ENCODE assay signal across 28 cellular contexts in the genomic region with DNA sequence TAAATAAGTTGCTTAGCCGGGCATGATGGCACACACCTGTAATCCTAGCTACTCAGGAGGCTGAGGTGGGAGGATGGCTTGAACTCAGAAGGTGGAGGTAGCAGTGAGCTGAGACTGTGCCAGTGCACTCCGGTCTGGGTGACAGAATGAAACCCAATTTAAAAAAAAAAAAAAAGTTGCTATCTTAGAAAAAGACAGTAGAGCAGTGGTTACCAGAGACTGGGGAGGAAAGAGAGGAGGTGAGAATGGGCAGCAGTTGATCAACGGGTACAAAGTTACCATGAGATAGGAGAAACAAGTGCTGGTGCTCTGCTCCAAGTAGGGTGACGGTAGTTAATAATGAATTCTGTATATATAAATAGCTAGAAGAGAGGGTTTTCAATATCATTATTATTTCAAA. TPM values are rescaled to one million over a fixed set of nuclear protein-coding genes. Genes with fewer than 3 reads are reported as not detected.
A peak's percentile ranks its signal among the peaks of the same experiment; 100 is the strongest.
DNase-seq lines count a peak whose midpoint lies in the region; ATAC-seq and TF ChIP-seq lines count a peak whose summit lies in the region.
"Had no signal": no experiment of that assay in that cellular context is flagged by ENCODE, and none has a peak within 500 bp of the region (broad histone marks: within the 10 kb centered on the region; RNA-seq: fewer than 3 reads in every experiment).

No MANE protein-coding gene starts in this region.

- peaks cover 92% of the 10 kb centered on the region for H3K4me1 Mint-ChIP-seq in CD14-positive monocyte
- H3K4me1 Mint-ChIP-seq in activated CD4-positive, alpha-beta memory T cell treated with anti-CD3 and anti-CD28 coated beads, Interleukin-2, amount 10 ng/mL, durations not matched to agents 7 days and 5 days, result peaks cover 90% of the 10 kb centered on the region
- H3K4me1 Mint-ChIP-seq in effector memory CD8-positive, alpha-beta T cell (ENCODE audit: low read depth in 2 of 2), result peaks cover 68 to 79% of the 10 kb centered on the region in 2 donors
- H3K4me1 Mint-ChIP-seq: neural crest cell had no signal

- H3K27me3 ChIP-seq in BLaER1 treated with 17β-estradiol and CSF1 and Interleukin-3, amounts not matched to agents 10 nM and 100 nM, result no peaks in the 10 kb centered on the region
- no peaks in the 10 kb centered on the region for H3K27me3 ChIP-seq in MG63
- H3K27me3 ChIP-seq: BLaER1, body of pancreas, hepatocyte, upper lobe of right lung had no signal

- H3K4me3 ChIP-seq in BLaER1 treated with 17β-estradiol and CSF1 and Interleukin-3, amounts not matched to agents 10 nM and 100 nM, result no peak overlapping the region
- H3K4me3 ChIP-seq in MG63, result no peak overlapping the region
- H3K4me3 ChIP-seq: BLaER1, body of pancreas, dorsolateral prefrontal cortex, hepatocyte, lung, pancreas, PC-9, upper lobe of right lung had no signal

- peak overlapping the region in 1 of 2 donors; percentile 31 for H3K4me3 Mint-ChIP-seq in CD14-positive monocyte
- peak overlapping the region; percentile 57 for H3K4me3 Mint-ChIP-seq in activated CD4-positive, alpha-beta memory T cell treated with anti-CD3 and anti-CD28 coated beads, Interleukin-2, amount 10 ng/mL, durations not matched to agents 7 days and 5 days
- H3K4me3 Mint-ChIP-seq in effector memory CD8-positive, alpha-beta T cell, result peak overlapping the region; percentile 71 to 72
- H3K4me3 Mint-ChIP-seq: H9, neural crest cell had no signal

- H3K9ac ChIP-seq in BLaER1 treated with 17β-estradiol and CSF1 and Interleukin-3, amounts not matched to agents 10 nM and 100 nM, result no peak overlapping the region
- H3K9ac ChIP-seq: BLaER1, SK-N-SH had no signal

- peak overlapping the region in 6 of 11 experiments; percentile 5 to 92 (median 78); a peak in 7 of 22 replicates for H3K4me2 ChIP-seq in BLaER1 treated with 17β-estradiol and CSF1 and Interleukin-3, amounts not matched to agents 10 nM and 100 nM
- H3K4me2 ChIP-seq: BLaER1, hepatocyte, SK-N-SH had no signal

- H3K9me3 Mint-ChIP-seq in CD14-positive monocyte, result no peaks in the 10 kb centered on the region
- peaks cover 5% of the 10 kb centered on the region for H3K9me3 Mint-ChIP-seq in activated CD4-positive, alpha-beta memory T cell treated with anti-CD3 and anti-CD28 coated beads, Interleukin-2, amount 10 ng/mL, durations not matched to agents 7 days and 5 days
- H3K9me3 Mint-ChIP-seq in effector memory CD8-positive, alpha-beta T cell, result peaks cover 3 to 7% of the 10 kb centered on the region in 2 donors

- intact Hi-C loops in CD14-positive monocyte (cut with micrococcal nuclease), result loop anchor here in 1 of 2 donors (5.0 kb wide), 1 partner anchor 51 kb away; no protein-coding TSS in a partner anchor

- no peak for DNase-seq in CD14-positive monocyte (ENCODE audit: low spot score)
- DNase-seq in activated CD4-positive, alpha-beta memory T cell treated with anti-CD3 and anti-CD28 coated beads, Interleukin-2, amount 10 ng/mL, durations not matched to agents 7 days and 5 days, result no peak
- DNase-seq in effector memory CD8-positive, alpha-beta T cell, result no peak
- no peak for DNase-seq in MG63
- no peak for DNase-seq in erythroblast (lab: John Stamatoyannopoulos, UW)
- DNase-seq: body of pancreas; DND-41; dorsolateral prefrontal cortex; H9; left cardiac atrium; NCI-H1417 treated with DMSO at 0.1 percent for 48 hours; NCI-H2029 treated with DMSO at 0.1 percent for 48 hours; pancreas; PC-9; retina; SK-N-SH; stimulated activated naive CD4-positive, alpha-beta T cell; upper lobe of right lung had no signal

- TF ChIP-seq CTCF in CD14-positive monocyte (IDR thresholded peaks at IDR 0.05), result no peak

- peaks cover 41 to 95% (median 57%) of the 10 kb centered on the region in 10 experiments for H3K4me1 ChIP-seq in BLaER1 treated with 17β-estradiol and CSF1 and Interleukin-3, amounts not matched to agents 10 nM and 100 nM
- H3K4me1 ChIP-seq: body of pancreas, pancreas, upper lobe of right lung had no signal

- POLR2A ChIA-PET in activated CD4-positive, alpha-beta memory T cell treated with anti-CD3 and anti-CD28 coated beads, Interleukin-2, amount 10 ng/mL, durations not matched to agents 7 days and 5 days (lab: Charles Lee), result interaction anchor here (1.0 to 10.8 kb wide), 12 partner anchors 14 to 252 kb away, joined by 3 to 414 read pairs (median 7); a partner anchor contains a TSS

- H3K27ac ChIP-seq in BLaER1 treated with 17β-estradiol and CSF1 and Interleukin-3, amounts not matched to agents 10 nM and 100 nM, result no peak overlapping the region
- H3K27ac ChIP-seq: BLaER1, body of pancreas, dorsolateral prefrontal cortex, hepatocyte, pancreas, PC-9, upper lobe of right lung had no signal

- peak overlapping the region; percentile 18 to 86 (median 73) for H3K27ac Mint-ChIP-seq in CD14-positive monocyte
- peak overlapping the region; percentile 96 for H3K27ac Mint-ChIP-seq in activated CD4-positive, alpha-beta memory T cell treated with anti-CD3 and anti-CD28 coated beads, Interleukin-2, amount 10 ng/mL, durations not matched to agents 7 days and 5 days
- H3K27ac Mint-ChIP-seq in effector memory CD8-positive, alpha-beta T cell, result peak overlapping the region; percentile 55 to 68
- H3K27ac Mint-ChIP-seq: H9 had no signal

- H4K20me1 ChIP-seq in BLaER1 treated with 17β-estradiol and CSF1 and Interleukin-3, amounts not matched to agents 10 nM and 100 nM, result no peaks in the 10 kb centered on the region
- H4K20me1 ChIP-seq: BLaER1 had no signal

- peaks cover 0 to 5% (median 3%) of the 10 kb centered on the region in 3 donors for H3K27me3 Mint-ChIP-seq in CD14-positive monocyte (ENCODE audit: low read depth in 3 of 3)
- peaks cover 37% of the 10 kb centered on the region for H3K27me3 Mint-ChIP-seq in activated CD4-positive, alpha-beta memory T cell treated with anti-CD3 and anti-CD28 coated beads, Interleukin-2, amount 10 ng/mL, durations not matched to agents 7 days and 5 days
- no peaks in the 10 kb centered on the region for H3K27me3 Mint-ChIP-seq in effector memory CD8-positive, alpha-beta T cell

- no peak for TF ChIP-seq POLR2A in erythroblast (IDR thresholded peaks at IDR 0.05; ENCODE audit: low read length)

- peak; percentile 58 for ATAC-seq in effector memory CD8-positive, alpha-beta T cell (replicated peaks)
- ATAC-seq in GM21526 (IDR thresholded peaks at IDR 0.05; ENCODE audit: low FRiP score, unreplicated experiment), result no peak
- ATAC-seq: body of pancreas, pancreas, Right ventricle myocardium inferior, upper lobe of right lung had no signal

- H3K36me3 Mint-ChIP-seq in CD14-positive monocyte, result peaks cover 19 to 20% of the 10 kb centered on the region in 2 donors
- peaks cover 59% of the 10 kb centered on the region for H3K36me3 Mint-ChIP-seq in activated CD4-positive, alpha-beta memory T cell treated with anti-CD3 and anti-CD28 coated beads, Interleukin-2, amount 10 ng/mL, durations not matched to agents 7 days and 5 days (ENCODE audit: low read depth)
- H3K36me3 Mint-ChIP-seq in effector memory CD8-positive, alpha-beta T cell (ENCODE audit: insufficient read depth), result peaks cover 16% of the 10 kb centered on the region

- peaks cover 0 to 6% (median 0%) of the 10 kb centered on the region in 11 experiments; a peak in 4 of 22 replicates for H3K36me3 ChIP-seq in BLaER1 treated with 17β-estradiol and CSF1 and Interleukin-3, amounts not matched to agents 10 nM and 100 nM
- no peaks in the 10 kb centered on the region for H3K36me3 ChIP-seq in MG63
- H3K36me3 ChIP-seq: BLaER1, pancreas, upper lobe of right lung had no signal

- H3K9me3 ChIP-seq in BLaER1 treated with 17β-estradiol and CSF1 and Interleukin-3, amounts not matched to agents 10 nM and 100 nM (replicated peaks in 1 of 11), result peaks cover 0 to 2% (median 0%) of the 10 kb centered on the region in 11 experiments; a peak in 4 of 22 replicates
- no peaks in the 10 kb centered on the region for H3K9me3 ChIP-seq in MG63
- H3K9me3 ChIP-seq: BLaER1, body of pancreas, pancreas, SK-N-SH, upper lobe of right lung had no signal

- CTCF ChIA-PET in activated CD4-positive, alpha-beta memory T cell treated with anti-CD3 and anti-CD28 coated beads, Interleukin-2, amount 10 ng/mL, durations not matched to agents 7 days and 5 days (lab: Charles Lee), result interaction anchor here (1.0 to 10.8 kb wide), 5 partner anchors 15 to 145 kb away, joined by 3 to 130 read pairs (median 7); a partner anchor contains a TSS

RNA-seq across cellular contexts. Expression of a gene that starts 0.8 kb away (rescaled TPM):
- polyA plus RNA-seq in CD14-positive monocyte, result 100 to 1,000 TPM; 145 to 181 TPM
- total RNA-seq in activated CD4-positive, alpha-beta memory T cell treated with anti-CD3 and anti-CD28 coated beads, Interleukin-2, amount 10 ng/mL, durations not matched to agents 7 days and 5 days, result 100 to 1,000 TPM; 167 to 174 TPM
- not detected in 2 replicates for total RNA-seq in MG63 (2014; rRNA removed; shearing (Covaris generic); ENCODE audit: low replicate concordance)
- total RNA-seq: chondrocyte, endothelial cell of umbilical vein, H9, neural crest cell, PC-9 had no signal
- polyA plus RNA-seq: endothelial cell of umbilical vein, hepatocyte, SK-N-SH had no signal

RNA-seq across cellular contexts. Expression of a gene that starts 17.7 kb away (rescaled TPM):
- polyA plus RNA-seq in CD14-positive monocyte, result 1 to 10 TPM; 3.1 to 3.6 TPM
- 10 to 100 TPM; 80.2 to 85.3 TPM for total RNA-seq in activated CD4-positive, alpha-beta memory T cell treated with anti-CD3 and anti-CD28 coated beads, Interleukin-2, amount 10 ng/mL, durations not matched to agents 7 days and 5 days
- total RNA-seq in MG63 (2014; rRNA removed; shearing (Covaris generic); ENCODE audit: low replicate concordance), result not detected in 2 replicates
- total RNA-seq: chondrocyte, endothelial cell of umbilical vein, H9, neural crest cell, PC-9, temporal lobe had no signal
- polyA plus RNA-seq: endothelial cell of umbilical vein, hepatocyte, SK-N-SH had no signal

RNA-seq across cellular contexts. Expression of a gene that starts 54.0 kb away (rescaled TPM):
- 10 to 100 TPM; 10.2 to 11.7 TPM for polyA plus RNA-seq in CD14-positive monocyte
- total RNA-seq in activated CD4-positive, alpha-beta memory T cell treated with anti-CD3 and anti-CD28 coated beads, Interleukin-2, amount 10 ng/mL, durations not matched to agents 7 days and 5 days, result 1 to 10 TPM; 5.4 to 6.2 TPM
- not detected in 2 replicates for total RNA-seq in MG63 (2014; rRNA removed; shearing (Covaris generic); ENCODE audit: low replicate concordance)
- total RNA-seq: chondrocyte, H9, neural crest cell had no signal
- polyA plus RNA-seq: SK-N-SH had no signal

Comparison
In these comparisons a context has a peak if more than half of its experiments do, and no peak if none do; other contexts are left out.
1. RNA of a gene that starts 0.8 kb away (total RNA-seq): 167 to 174 TPM in activated CD4-positive, alpha-beta memory T cell treated with anti-CD3 and anti-CD28 coated beads, Interleukin-2, amount 10 ng/mL, durations not matched to agents 7 days and 5 days; not detected in MG63; every median in the first group is over 100 times any median in the second.
2. RNA of a gene that starts 17.7 kb away (total RNA-seq): 80.2 to 85.3 TPM in activated CD4-positive, alpha-beta memory T cell treated with anti-CD3 and anti-CD28 coated beads, Interleukin-2, amount 10 ng/mL, durations not matched to agents 7 days and 5 days; not detected in MG63; every median in the first group is over 10 times any median in the second.
3. Peak in every context shown above with its lines, with median percentiles within 50 percentile points of each other: H3K27ac Mint-ChIP-seq.